10 cellular contexts compared by ENCODE assay signal in the genomic region with DNA sequence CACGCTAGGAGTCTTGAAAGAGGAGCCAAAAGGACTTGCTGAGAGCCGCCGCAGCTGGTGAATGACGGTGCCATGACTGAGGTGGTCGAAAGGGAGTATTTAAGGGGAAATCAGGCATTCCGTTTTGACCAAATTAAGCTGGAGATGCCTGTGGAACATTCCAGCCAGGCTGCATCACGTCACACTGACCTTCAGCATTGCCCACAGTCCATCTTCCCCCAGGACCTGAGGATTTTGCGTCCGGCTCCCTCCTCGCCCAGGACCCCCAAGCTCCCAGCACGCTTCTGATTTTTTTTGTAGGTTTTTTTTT. TPM values are rescaled to one million over a fixed set of nuclear protein-coding genes. Genes with fewer than 3 reads are reported as not detected.
DNase-seq lines count a peak whose midpoint lies in the region; ATAC-seq, FAIRE-seq and TF ChIP-seq lines count a peak whose summit lies in the region.
"Had no signal": no experiment of that assay in that cellular context is flagged by ENCODE, and none has a peak within 500 bp of the region (broad histone marks: within the 10 kb centered on the region; RNA-seq: fewer than 3 reads in every experiment).

No MANE protein-coding gene starts in this region.

- CTCF ChIA-PET in SK-N-SH (lab: Yijun Ruan, JAX): interaction anchor here (0.9 to 4.4 kb wide), 2 partner anchors 9 to 103 kb away, joined by 5 to 23 read pairs; no protein-coding TSS in a partner anchor

- H3K36me3 ChIP-seq in SK-N-SH (replicated peaks in 1 of 2; ENCODE audit: control insufficient read depth in 1 of 2, insufficient read depth in 2 of 2, low read length in 1 of 2) (peaks cover 7 to 31% of the 10 kb centered on the region in 2 experiments), adipocyte (ENCODE audit: control insufficient read depth, insufficient read depth, low read length, severe bottlenecking) (peaks cover 20% of the 10 kb centered on the region), keratinocyte (ENCODE audit: control insufficient read depth in 2 of 2, extremely low read depth in 1 of 2, insufficient read depth in 2 of 2, low read length in 2 of 2) (peaks cover 13 to 21% of the 10 kb centered on the region in 2 experiments), subcutaneous abdominal adipose tissue (ENCODE audit: control insufficient read depth in 5 of 5, insufficient read depth in 5 of 5, low read length in 5 of 5) (peaks cover 0 to 30% (median 28%) of the 10 kb centered on the region in 5 donors)

- TF ChIP-seq CTCF in SK-N-SH (IDR thresholded peaks at IDR 0.05): no peak
- TF ChIP-seq CTCF in keratinocyte (optimal IDR thresholded peaks at IDR 0.05 in 1 of 3, IDR thresholded peaks at IDR 0.05 in 1 of 3, conservative IDR thresholded peaks at IDR 0.05 in 1 of 3; ENCODE audit: extremely low read depth in 1 of 3, insufficient read depth in 2 of 3, low read length in 3 of 3): no peak

- H2AFZ ChIP-seq in SK-N-SH (ENCODE audit: low read depth) (no peak overlapping the region), keratinocyte (ENCODE audit: control insufficient read depth, low read length) (no peak overlapping the region)

- no peaks in the 10 kb centered on the region for H3K9me3 ChIP-seq in SK-N-SH
- H3K9me3 ChIP-seq in adipocyte (ENCODE audit: control insufficient read depth, low read length): no peaks in the 10 kb centered on the region
- no peaks in the 10 kb centered on the region for H3K9me3 ChIP-seq in keratinocyte (ENCODE audit: control insufficient read depth, low read depth, low read length)
- H3K9me3 ChIP-seq in subcutaneous abdominal adipose tissue (ENCODE audit: control insufficient read depth in 5 of 5, low read length in 5 of 5): no peaks in the 10 kb centered on the region

- WGBS in SK-N-SH (ENCODE audit: low lambda C conversion rate): 94% methylated on average over 11 of the region's 11 CpGs

- H3K4me1 ChIP-seq in SK-N-SH (ENCODE audit: control insufficient read depth in 1 of 2, insufficient read depth in 2 of 2, low read depth in 1 of 2, low read length in 1 of 2) (peaks cover 7 to 11% of the 10 kb centered on the region in 2 experiments; a peak in 3 of 4 replicates), adipocyte (ENCODE audit: control insufficient read depth, insufficient read depth, low read length) (peaks cover 24% of the 10 kb centered on the region), keratinocyte (ENCODE audit: control insufficient read depth, extremely low read depth, insufficient read depth, low read length) (peaks cover 24% of the 10 kb centered on the region), subcutaneous abdominal adipose tissue (ENCODE audit: control insufficient read depth in 5 of 5, insufficient read depth in 5 of 5, low read length in 5 of 5) (peaks cover 5 to 26% (median 22%) of the 10 kb centered on the region in 5 donors)

- H3K4me2 ChIP-seq in SK-N-SH (no peak overlapping the region), keratinocyte (ENCODE audit: control insufficient read depth, extremely low read depth, insufficient read depth, low read depth, low read length) (peak overlapping the region; percentile 81)

- peaks cover 9% of the 10 kb centered on the region for H4K20me1 ChIP-seq in SK-N-SH (ENCODE audit: insufficient read depth)
- H4K20me1 ChIP-seq in keratinocyte (ENCODE audit: control insufficient read depth, extremely low read depth, insufficient read depth, low read length): no peaks in the 10 kb centered on the region

- no peaks in the 10 kb centered on the region for H3K79me2 ChIP-seq in SK-N-SH (ENCODE audit: insufficient read depth)
- H3K79me2 ChIP-seq in keratinocyte (ENCODE audit: control insufficient read depth, insufficient read depth, low read length): no peaks in the 10 kb centered on the region

- no peak for TF ChIP-seq RAD21 in SK-N-SH (IDR thresholded peaks at IDR 0.05; ENCODE audit: low read length)

- H3K9ac ChIP-seq in SK-N-SH (no peak overlapping the region), adipocyte (ENCODE audit: low read length) (peak overlapping the region; percentile 82), keratinocyte (ENCODE audit: control insufficient read depth, extremely low read depth, insufficient read depth, low read length) (peak overlapping the region; percentile 52), subcutaneous abdominal adipose tissue (ENCODE audit: low read length in 5 of 5) (peak overlapping the region in 4 of 5 donors; percentile 61 to 85 (median 68))

- H3K4me3 ChIP-seq in SK-N-SH (ENCODE audit: low read depth in 2 of 2, low read length in 1 of 2) (no peak overlapping the region), adipocyte (ENCODE audit: low read length) (peak overlapping the region; percentile 78), keratinocyte (ENCODE audit: control insufficient read depth in 2 of 3, extremely low read depth in 1 of 3, insufficient read depth in 2 of 3, low read depth in 1 of 3, low read length in 3 of 3) (no peak overlapping the region), subcutaneous abdominal adipose tissue (ENCODE audit: low read depth in 1 of 5, low read length in 5 of 5) (peak overlapping the region; percentile 50 to 73 (median 62))

- POLR2A ChIA-PET in SK-N-SH (lab: Yijun Ruan, JAX): no interaction called here

- dilution Hi-C loops in keratinocyte (cut with MboI; ENCODE audit: extremely low pct_ligation_motif_present, low sequenced_read_pairs): no loop called here

- no peak for FAIRE-seq in keratinocyte (lab: Jason Lieb, UNC)
- FAIRE-seq: A204.1 had no signal

- peaks cover 22% of the 10 kb centered on the region for H3F3A ChIP-seq in SK-N-SH (replicated peaks; ENCODE audit: insufficient read depth)

- no peaks in the 10 kb centered on the region for H3K9me1 ChIP-seq in keratinocyte (ENCODE audit: control insufficient read depth, extremely low read depth, insufficient read depth, low read length)

- ATAC-seq in SK-N-SH treated with all-trans-retinoic acid at 6 μM for 48 hours (peak; percentile 4; the same call in 2 of the 3 replicates), GM21529 (IDR thresholded peaks at IDR 0.05; ENCODE audit: unreplicated experiment) (no peak)

- TF ChIP-seq EP300 in SK-N-SH (IDR thresholded peaks at IDR 0.05; ENCODE audit: borderline replicate concordance in 1 of 2, low read depth in 1 of 2, low read length in 1 of 2): no peak

- no peaks in the 10 kb centered on the region for H3K9me2 ChIP-seq in SK-N-SH

- H3K27ac ChIP-seq in SK-N-SH (ENCODE audit: low read depth in 2 of 2, low read length in 1 of 2): no peak overlapping the region
- no peak overlapping the region for H3K27ac ChIP-seq in keratinocyte (ENCODE audit: control insufficient read depth, insufficient read depth, low read length)
- H3K27ac ChIP-seq in subcutaneous abdominal adipose tissue (ENCODE audit: low read depth, low read length): peak overlapping the region; percentile 72
- H3K27ac ChIP-seq: foreskin keratinocyte had no signal

- H3K27me3 ChIP-seq in SK-N-SH (ENCODE audit: insufficient read depth) (no peaks in the 10 kb centered on the region), adipocyte (replicated peaks; ENCODE audit: control insufficient read depth, insufficient read depth, low read length) (no peaks in the 10 kb centered on the region), keratinocyte (ENCODE audit: control insufficient read depth, extremely low read depth, insufficient read depth, low read length) (no peaks in the 10 kb centered on the region), subcutaneous abdominal adipose tissue (ENCODE audit: control insufficient read depth in 5 of 5, insufficient read depth in 4 of 5, low read length in 5 of 5) (no peaks in the 10 kb centered on the region)
- H3K27me3 ChIP-seq: foreskin keratinocyte had no signal

- DNase-seq in SK-N-SH (no peak), adipocyte (ENCODE audit: low read depth) (no peak), keratinocyte (ENCODE audit: low read depth, low spot score) (no peak), HK-2 (ENCODE audit: unreplicated experiment) (no peak), NCI-H2029 treated with DMSO at 0.1 percent for 48 hours (lab: John Stamatoyannopoulos, UW) (no peak)
- DNase-seq: foreskin keratinocyte had no signal

RNA-seq across cellular contexts. Expression of a gene that starts 12.0 kb away (rescaled TPM):
- 69.5 and 77.6 TPM in 2 replicates for polyA plus RNA-seq in SK-N-SH (2012; rRNA removed)
- 42.6 and 43.6 TPM in 2 replicates for polyA plus RNA-seq in SK-N-SH (2012; cell fraction: cytosol; rRNA removed)
- polyA plus RNA-seq in SK-N-SH (2012; cell fraction: nucleus; rRNA removed): 308 and 364 TPM in 2 replicates
- polyA plus RNA-seq in keratinocyte: 27.0 to 33.5 TPM (median 32.2 TPM) in 3 replicates
- polyA plus RNA-seq in keratinocyte (2011; ENCODE audit: low read depth): 23.3 TPM
- 18.8 and 24.4 TPM in 2 replicates for polyA plus RNA-seq in keratinocyte (2011; cell fraction: cytosol; rRNA removed)
- polyA plus RNA-seq in keratinocyte (2011; cell fraction: nucleus; rRNA removed): 83.4 and 98.3 TPM in 2 replicates
- 30.4 and 34.0 TPM in 2 replicates for polyA plus RNA-seq in keratinocyte (2012; ENCODE audit: low replicate concordance)
- 35.4 to 45.9 TPM (median 39.3 TPM) in 3 replicates for polyA minus RNA-seq in keratinocyte
- 12.7 TPM for polyA minus RNA-seq in keratinocyte (2011; cell fraction: cytosol; rRNA and poly(A)+ RNA removed)
- 26.8 and 27.9 TPM in 2 replicates for polyA minus RNA-seq in keratinocyte (2011; cell fraction: nucleus; rRNA and poly(A)+ RNA removed)

RNA-seq across cellular contexts. Expression of a gene that starts 25.8 kb away (rescaled TPM):
- polyA plus RNA-seq in SK-N-SH (2012; rRNA removed): 1.1 and 1.2 TPM in 2 replicates
- polyA plus RNA-seq in SK-N-SH (2012; cell fraction: cytosol; rRNA removed): 0.54 and 0.93 TPM in 2 replicates
- 6.1 and 7.2 TPM in 2 replicates for polyA plus RNA-seq in SK-N-SH (2012; cell fraction: nucleus; rRNA removed)
- 0.34 to 0.46 TPM (median 0.39 TPM) in 3 replicates for polyA plus RNA-seq in keratinocyte
- 0.81 TPM for polyA plus RNA-seq in keratinocyte (2011; ENCODE audit: low read depth)
- polyA plus RNA-seq in keratinocyte (2011; cell fraction: cytosol; rRNA removed): 0.19 and 0.33 TPM in 2 replicates
- polyA plus RNA-seq in keratinocyte (2011; cell fraction: nucleus; rRNA removed): 2.1 and 3.4 TPM in 2 replicates
- 0.49 and 2.4 TPM in 2 replicates for polyA plus RNA-seq in keratinocyte (2012; ENCODE audit: low replicate concordance)
- 0.99 to 1.3 TPM (median 1.1 TPM) in 3 replicates for polyA minus RNA-seq in keratinocyte
- polyA minus RNA-seq in keratinocyte (2011; cell fraction: cytosol; rRNA and poly(A)+ RNA removed): 0.96 TPM
- polyA minus RNA-seq in keratinocyte (2011; cell fraction: nucleus; rRNA and poly(A)+ RNA removed): 1.4 and 2.1 TPM in 2 replicates

RNA-seq across cellular contexts. Expression of a gene that starts 30.5 kb away (rescaled TPM):
- polyA plus RNA-seq in SK-N-SH (2012; rRNA removed): 2.0 and 3.2 TPM in 2 replicates
- polyA plus RNA-seq in SK-N-SH (2012; cell fraction: cytosol; rRNA removed): 1.0 and 2.3 TPM in 2 replicates
- 10.9 and 13.2 TPM in 2 replicates for polyA plus RNA-seq in SK-N-SH (2012; cell fraction: nucleus; rRNA removed)
- polyA plus RNA-seq in keratinocyte: 0.51 to 0.76 TPM (median 0.68 TPM) in 3 replicates
- polyA plus RNA-seq in keratinocyte (2011; ENCODE audit: low read depth): 0.64 TPM
- polyA plus RNA-seq in keratinocyte (2011; cell fraction: cytosol; rRNA removed): 0.12 and 0.71 TPM in 2 replicates
- 1.6 and 2.4 TPM in 2 replicates for polyA plus RNA-seq in keratinocyte (2011; cell fraction: nucleus; rRNA removed)
- 1.2 and 4.2 TPM in 2 replicates for polyA plus RNA-seq in keratinocyte (2012; ENCODE audit: low replicate concordance)
- polyA minus RNA-seq in keratinocyte: 0.13 to 0.56 TPM (median 0.20 TPM) in 3 replicates
- 1.5 TPM for polyA minus RNA-seq in keratinocyte (2011; cell fraction: cytosol; rRNA and poly(A)+ RNA removed)
- 1.7 and 1.8 TPM in 2 replicates for polyA minus RNA-seq in keratinocyte (2011; cell fraction: nucleus; rRNA and poly(A)+ RNA removed)

RNA-seq across cellular contexts. Expression of a gene that starts 35.4 kb away (rescaled TPM):
- 34.1 and 36.6 TPM in 2 replicates for polyA plus RNA-seq in SK-N-SH (2012; rRNA removed)
- 23.8 and 30.6 TPM in 2 replicates for polyA plus RNA-seq in SK-N-SH (2012; cell fraction: cytosol; rRNA removed)
- polyA plus RNA-seq in SK-N-SH (2012; cell fraction: nucleus; rRNA removed): 29.1 and 29.6 TPM in 2 replicates
- 23.0 to 35.4 TPM (median 26.1 TPM) in 3 replicates for polyA plus RNA-seq in keratinocyte
- 21.8 TPM for polyA plus RNA-seq in keratinocyte (2011; ENCODE audit: low read depth)
- 14.5 and 31.6 TPM in 2 replicates for polyA plus RNA-seq in keratinocyte (2011; cell fraction: cytosol; rRNA removed)
- 25.2 and 31.8 TPM in 2 replicates for polyA plus RNA-seq in keratinocyte (2011; cell fraction: nucleus; rRNA removed)
- 16.4 and 41.0 TPM in 2 replicates for polyA plus RNA-seq in keratinocyte (2012; ENCODE audit: low replicate concordance)
- 10.7 to 21.8 TPM (median 12.7 TPM) in 3 replicates for polyA minus RNA-seq in keratinocyte
- polyA minus RNA-seq in keratinocyte (2011; cell fraction: cytosol; rRNA and poly(A)+ RNA removed): 30.7 TPM
- 14.8 and 17.2 TPM in 2 replicates for polyA minus RNA-seq in keratinocyte (2011; cell fraction: nucleus; rRNA and poly(A)+ RNA removed)

Comparison
In these comparisons a context has a peak if more than half of its experiments do, and no peak if none do; other contexts are left out.
1. H3K4me3 ChIP-seq: peak in adipocyte (single experiment) and subcutaneous abdominal adipose tissue (5 of 5); none in SK-N-SH (0 of 2) and keratinocyte (0 of 3).